ENCODE assay signal across 23 cellular contexts in genomic region chr10:6516277-6516676, GRCh38.
DNase-seq lines count a peak whose midpoint lies in the region; ATAC-seq and TF ChIP-seq lines count a peak whose summit lies in the region.
"Had no signal": no experiment of that assay in that cellular context is flagged by ENCODE, and none has a peak within 500 bp of the region (broad histone marks: within the 10 kb centered on the region; RNA-seq: fewer than 3 reads in every experiment).

No MANE protein-coding gene starts in this region.

- no peak overlapping the region for H3K4me3 Mint-ChIP-seq in activated CD8-positive, alpha-beta T cell treated with anti-CD3 and anti-CD28 coated beads, Interleukin-2, amount 10 ng/mL, durations not matched to agents 7 days and 5 days
- H3K4me3 Mint-ChIP-seq in activated CD8-positive, alpha-beta T cell treated with anti-CD3 and anti-CD28 coated beads for 36 hours: no peak overlapping the region
- no peak overlapping the region for H3K4me3 Mint-ChIP-seq in T-helper 17 cell
- H3K4me3 Mint-ChIP-seq: activated naive CD4-positive, alpha-beta T cell treated with anti-CD3 and anti-CD28 coated beads for 36 hours; activated T-cell treated with anti-CD3 and anti-CD28 coated beads, Interleukin-2, amount 50 U/mL, for 4 hours; mesothelial cell of epicardium; neural crest cell had no signal

- H3K4me3 ChIP-seq in skeletal muscle tissue (ENCODE audit: low read length in 3 of 3): no peak overlapping the region
- H3K4me3 ChIP-seq: left lung, Peyer's patch, prostate gland had no signal

- H3K9me3 Mint-ChIP-seq in activated CD8-positive, alpha-beta T cell treated with anti-CD3 and anti-CD28 coated beads, Interleukin-2, amount 10 ng/mL, durations not matched to agents 7 days and 5 days (ENCODE audit: insufficient read depth): peaks cover 14% of the 10 kb centered on the region
- H3K9me3 Mint-ChIP-seq in activated CD8-positive, alpha-beta T cell treated with anti-CD3 and anti-CD28 coated beads for 36 hours: peaks cover 11% of the 10 kb centered on the region

- TF ChIP-seq CTCF in activated CD8-positive, alpha-beta T cell treated with anti-CD3 and anti-CD28 coated beads for 36 hours (IDR thresholded peaks at IDR 0.05): no peak

- peak; percentile 16 for DNase-seq in activated CD8-positive, alpha-beta T cell treated with anti-CD3 and anti-CD28 coated beads, Interleukin-2, amount 10 ng/mL, durations not matched to agents 7 days and 5 days
- no peak for DNase-seq in activated CD8-positive, alpha-beta T cell treated with anti-CD3 and anti-CD28 coated beads for 36 hours
- DNase-seq in T-helper 17 cell (no peak), iPS-NIHi7 (ENCODE audit: extremely low spot score) (peak; percentile 68), NCI-H2107 treated with DMSO at 0.1 percent for 48 hours (lab: John Stamatoyannopoulos, UW; ENCODE audit: unreplicated experiment) (no peak)
- DNase-seq: activated CD8-positive, alpha-beta memory T cell treated with anti-CD3 and anti-CD28 coated beads for 24 hours; activated T-cell treated with anti-CD3 and anti-CD28 coated beads, Interleukin-2, amount 50 U/mL, for 4 hours; BE2C; effector CD8-positive, alpha-beta T cell; left lung; NCI-H1436; NCI-H748 treated with DMSO at 0.1 percent for 48 hours; Peyer's patch; small intestine; stimulated activated CD4-positive, alpha-beta T cell treated with anti-CD3 and anti-CD28 coated beads, Interleukin-2, amount 100 ng/mL, for 48 hours had no signal

- H3K4me1 Mint-ChIP-seq in activated CD8-positive, alpha-beta T cell treated with anti-CD3 and anti-CD28 coated beads, Interleukin-2, amount 10 ng/mL, durations not matched to agents 7 days and 5 days (ENCODE audit: low read depth): peaks cover 88% of the 10 kb centered on the region
- peaks cover 93% of the 10 kb centered on the region for H3K4me1 Mint-ChIP-seq in activated CD8-positive, alpha-beta T cell treated with anti-CD3 and anti-CD28 coated beads for 36 hours (ENCODE audit: low read depth)
- peaks cover 70% of the 10 kb centered on the region for H3K4me1 Mint-ChIP-seq in T-helper 17 cell
- H3K4me1 Mint-ChIP-seq: mesothelial cell of epicardium, neural crest cell had no signal

- intact Hi-C loops in activated CD8-positive, alpha-beta T cell treated with anti-CD3 and anti-CD28 coated beads for 36 hours (cut with micrococcal nuclease): no loop called here

- peaks cover 19 to 24% (median 20%) of the 10 kb centered on the region in 3 donors for H3K4me1 ChIP-seq in skeletal muscle tissue (ENCODE audit: control insufficient read depth in 3 of 3, insufficient read depth in 3 of 3, low read length in 3 of 3)
- H3K4me1 ChIP-seq: BE2C, left lung, Peyer's patch, prostate gland had no signal

- H3K9me3 ChIP-seq in T-helper 17 cell (ENCODE audit: control insufficient read depth, low read length, poor library complexity, severe bottlenecking) (no peaks in the 10 kb centered on the region), skeletal muscle tissue (ENCODE audit: control insufficient read depth in 3 of 3, low read length in 3 of 3) (no peaks in the 10 kb centered on the region)
- H3K9me3 ChIP-seq: BE2C, left lung, Peyer's patch, prostate gland had no signal

- H3K9ac ChIP-seq in skeletal muscle tissue (ENCODE audit: low read depth in 1 of 3, low read length in 3 of 3): peak overlapping the region in 2 of 3 donors; percentile 18 to 73

- ATAC-seq in activated CD8-positive, alpha-beta T cell treated with anti-CD3 and anti-CD28 coated beads, Interleukin-2, amount 10 ng/mL, durations not matched to agents 7 days and 5 days: no peak
- no peak for ATAC-seq in activated CD8-positive, alpha-beta T cell treated with anti-CD3 and anti-CD28 coated beads for 36 hours
- ATAC-seq in T-helper 17 cell: no peak
- ATAC-seq in GM21737 (IDR thresholded peaks at IDR 0.05; ENCODE audit: unreplicated experiment): no peak
- no peak for ATAC-seq in GM21515 (IDR thresholded peaks at IDR 0.05; ENCODE audit: unreplicated experiment)
- ATAC-seq: activated CD4-positive, CD25-positive, alpha-beta regulatory T cell treated with anti-CD3 and anti-CD28 coated beads, Interleukin-2, amount 50 U/mL, for 24 hours; activated T-cell treated with anti-CD3 and anti-CD28 coated beads, Interleukin-2, amount 50 U/mL, for 4 hours had no signal

- POLR2A ChIA-PET in activated CD8-positive, alpha-beta T cell treated with anti-CD3 and anti-CD28 coated beads, Interleukin-2, amount 10 ng/mL, durations not matched to agents 7 days and 5 days (lab: Charles Lee): interaction anchor here (0.9 to 1.1 kb wide), 3 partner anchors 23 to 62 kb away, joined by 3 read pairs; no protein-coding TSS in a partner anchor
- POLR2A ChIA-PET in activated CD8-positive, alpha-beta T cell treated with anti-CD3 and anti-CD28 coated beads for 36 hours (lab: Charles Lee): interaction anchor here (1.1 to 3.2 kb wide), 4 partner anchors 10 to 46 kb away, joined by 3 to 12 read pairs (median 4); no protein-coding TSS in a partner anchor

- CTCF ChIA-PET in activated CD8-positive, alpha-beta T cell treated with anti-CD3 and anti-CD28 coated beads, Interleukin-2, amount 10 ng/mL, durations not matched to agents 7 days and 5 days (lab: Charles Lee): interaction anchor here (1.2 to 1.4 kb wide), 4 partner anchors 15 to 131 kb away, joined by 3 to 10 read pairs (median 4); no protein-coding TSS in a partner anchor
- CTCF ChIA-PET in activated CD8-positive, alpha-beta T cell treated with anti-CD3 and anti-CD28 coated beads for 36 hours (lab: Charles Lee): interaction anchor here (1.2 kb wide), 1 partner anchor 131 kb away, joined by 3 read pairs; no protein-coding TSS in a partner anchor

- peaks cover 0 to 2% (median under 1%) of the 10 kb centered on the region in 3 donors for H3K36me3 ChIP-seq in skeletal muscle tissue (ENCODE audit: control insufficient read depth in 3 of 3, insufficient read depth in 3 of 3, low read length in 3 of 3)
- H3K36me3 ChIP-seq: BE2C, Peyer's patch, prostate gland had no signal

- H3K27me3 Mint-ChIP-seq in activated CD8-positive, alpha-beta T cell treated with anti-CD3 and anti-CD28 coated beads, Interleukin-2, amount 10 ng/mL, durations not matched to agents 7 days and 5 days (ENCODE audit: low read depth): no peaks in the 10 kb centered on the region
- H3K27me3 Mint-ChIP-seq in activated CD8-positive, alpha-beta T cell treated with anti-CD3 and anti-CD28 coated beads for 36 hours: no peaks in the 10 kb centered on the region
- no peaks in the 10 kb centered on the region for H3K27me3 Mint-ChIP-seq in T-helper 17 cell

- H3K27ac Mint-ChIP-seq in activated CD8-positive, alpha-beta T cell treated with anti-CD3 and anti-CD28 coated beads, Interleukin-2, amount 10 ng/mL, durations not matched to agents 7 days and 5 days: no peak overlapping the region
- no peak overlapping the region for H3K27ac Mint-ChIP-seq in activated CD8-positive, alpha-beta T cell treated with anti-CD3 and anti-CD28 coated beads for 36 hours
- peak overlapping the region; percentile 87 for H3K27ac Mint-ChIP-seq in T-helper 17 cell
- H3K27ac Mint-ChIP-seq: activated naive CD4-positive, alpha-beta T cell treated with anti-CD3 and anti-CD28 coated beads for 36 hours; mesothelial cell of epicardium had no signal

- peaks cover 80% of the 10 kb centered on the region for H3K36me3 Mint-ChIP-seq in activated CD8-positive, alpha-beta T cell treated with anti-CD3 and anti-CD28 coated beads, Interleukin-2, amount 10 ng/mL, durations not matched to agents 7 days and 5 days (ENCODE audit: low read depth)
- peaks cover 52% of the 10 kb centered on the region for H3K36me3 Mint-ChIP-seq in activated CD8-positive, alpha-beta T cell treated with anti-CD3 and anti-CD28 coated beads for 36 hours (ENCODE audit: low read depth)
- peaks cover 14% of the 10 kb centered on the region for H3K36me3 Mint-ChIP-seq in T-helper 17 cell (ENCODE audit: low read depth)

- peak overlapping the region; percentile 97 for H3K27ac ChIP-seq in skeletal muscle tissue (ENCODE audit: low read depth, low read length)
- H3K27ac ChIP-seq: left lung, Peyer's patch, prostate gland had no signal

- no peaks in the 10 kb centered on the region for H3K27me3 ChIP-seq in skeletal muscle tissue (ENCODE audit: control insufficient read depth in 3 of 3, insufficient read depth in 3 of 3, low read length in 3 of 3)
- H3K27me3 ChIP-seq: BE2C, left lung, Peyer's patch had no signal

Comparison
In these comparisons a context has a peak if more than half of its experiments do, and no peak if none do; other contexts are left out.
1. DNase-seq: peak in activated CD8-positive, alpha-beta T cell treated with anti-CD3 and anti-CD28 coated beads, Interleukin-2, amount 10 ng/mL, durations not matched to agents 7 days and 5 days (single experiment) and iPS-NIHi7 (single experiment); none in activated CD8-positive, alpha-beta T cell treated with anti-CD3 and anti-CD28 coated beads for 36 hours (single experiment), T-helper 17 cell (0 of 3) and NCI-H2107 treated with DMSO at 0.1 percent for 48 hours (single experiment).